9 cellular contexts compared by ENCODE assay signal in genomic region chr10:43361532-43362190, GRCh38. TPM values are rescaled to one million over a fixed set of nuclear protein-coding genes. Genes with fewer than 3 reads are reported as not detected.
DNase-seq lines count a peak whose midpoint lies in the region; ATAC-seq lines count a peak whose summit lies in the region.
"Had no signal": no experiment of that assay in that cellular context is flagged by ENCODE, and none has a peak within 500 bp of the region (broad histone marks: within the 10 kb centered on the region; RNA-seq: fewer than 3 reads in every experiment).

No MANE protein-coding gene starts in this region.

- H3K4me3 ChIP-seq in GM23248 (peak overlapping the region; percentile 60), right cardiac atrium (ENCODE audit: low read length) (peak overlapping the region; percentile 45)

- no peak for ATAC-seq in right cardiac atrium

- intact Hi-C loops in right cardiac atrium (cut with DNase I), result no loop called here

- H3K4me1 ChIP-seq in GM23248 (ENCODE audit: insufficient read depth) (no peaks in the 10 kb centered on the region), right cardiac atrium (ENCODE audit: control insufficient read depth, insufficient read depth, low read length) (no peaks in the 10 kb centered on the region)

- H2AFZ ChIP-seq in GM23248, result peak overlapping the region; percentile 73

- no peaks in the 10 kb centered on the region for H3K79me2 ChIP-seq in GM23248 (ENCODE audit: insufficient read depth)

- no peaks in the 10 kb centered on the region for H3F3A ChIP-seq in GM23248 (ENCODE audit: insufficient read depth)

- H3K4me2 ChIP-seq in GM23248 (ENCODE audit: unreplicated experiment), result peak overlapping the region; percentile 71

- WGBS in GM23248 (ENCODE audit: low coverage in 1 of 2, low lambda C conversion rate in 2 of 2, missing lambda C conversion rate in 2 of 2), 2 experiments, result 35 to 44% methylated on average over 16 to 21 of the region's 21 CpGs
- 21% methylated on average over 21 of the region's 21 CpGs for WGBS in right cardiac atrium

- H3K36me3 ChIP-seq in GM23248 (ENCODE audit: low read depth), result no peaks in the 10 kb centered on the region

- H4K20me1 ChIP-seq in GM23248 (ENCODE audit: insufficient read depth), result no peaks in the 10 kb centered on the region

- in situ Hi-C loops in GM23248 (cut with MboI), result no loop called here

- no peaks in the 10 kb centered on the region for H3K9me2 ChIP-seq in GM23248 (ENCODE audit: insufficient read depth)

- no peak for DNase-seq in GM23248
- peak; percentile 24 for DNase-seq in activated T-cell treated with anti-CD3 and anti-CD28 coated beads for 24 hours (ENCODE audit: low read depth)
- peak in 1 of 3 donors; percentile 4 for DNase-seq in right cardiac atrium
- DNase-seq in stimulated activated CD4-positive, alpha-beta T cell treated with anti-CD3 and anti-CD28 coated beads, Interleukin-4, amount 100 ng/mL, for 4 hours, result peak; percentile 11 to 51
- no peak for DNase-seq in SW480 (ENCODE audit: low spot score)
- no peak for DNase-seq in NCI-H2196 (lab: John Stamatoyannopoulos, UW; ENCODE audit: unreplicated experiment)
- DNase-seq in NCI-H69 (lab: John Stamatoyannopoulos, UW), result no peak
- no peak for DNase-seq in nucleus accumbens (lab: John Stamatoyannopoulos, UW)

- H3K9me3 ChIP-seq in GM23248 (ENCODE audit: low read depth) (no peaks in the 10 kb centered on the region), right cardiac atrium (ENCODE audit: control insufficient read depth, low read length) (no peaks in the 10 kb centered on the region)

- no peak overlapping the region; the same call in 1 of the 2 replicates for H3K9ac ChIP-seq in GM23248

- H3K27ac ChIP-seq in GM23248 (no peak overlapping the region), right cardiac atrium (ENCODE audit: low read length) (no peak overlapping the region)

- H3K27me3 ChIP-seq in GM23248 (replicated peaks; ENCODE audit: insufficient read depth) (no peaks in the 10 kb centered on the region), right cardiac atrium (ENCODE audit: control insufficient read depth, insufficient read depth) (no peaks in the 10 kb centered on the region)

RNA-seq across cellular contexts. Expression of gene FXYD4, which starts 9.8 kb away (rescaled TPM):
- not detected in 2 replicates for total RNA-seq in GM23248 (2014; rRNA removed; shearing (Covaris generic))
- not detected in 2 replicates for polyA plus RNA-seq in GM23248 (2016; fragmentation: Nextera tagmentation; extraction: Ambion mirVana)
- not detected for total RNA-seq in right cardiac atrium
- not detected for polyA plus RNA-seq in right cardiac atrium
- total RNA-seq: SK-MEL-5 had no signal

RNA-seq across cellular contexts. Expression of gene HNRNPF, which starts 47.3 kb away (rescaled TPM):
- total RNA-seq in GM23248 (2014; rRNA removed; shearing (Covaris generic)), result 158 and 172 TPM in 2 replicates
- polyA plus RNA-seq in GM23248 (2016; fragmentation: Nextera tagmentation; extraction: Ambion mirVana) (106 and 116 TPM in 2 replicates), right cardiac atrium (41.6 TPM)
- total RNA-seq in right cardiac atrium, result 10 to 100 TPM; 67.2 to 93.4 (median 77.2) TPM

Comparison
In these comparisons a context has a peak if more than half of its experiments do, and no peak if none do; other contexts are left out.
1. DNase-seq: peak in activated T-cell treated with anti-CD3 and anti-CD28 coated beads for 24 hours (single experiment) and stimulated activated CD4-positive, alpha-beta T cell treated with anti-CD3 and anti-CD28 coated beads, Interleukin-4, amount 100 ng/mL, for 4 hours (2 of 2); none in GM23248 (single experiment), SW480 (single experiment), NCI-H2196 (single experiment), NCI-H69 (single experiment) and nucleus accumbens (0 of 56).